22 cellular contexts compared by ENCODE assay signal in genomic region chr3:171007316-171007715, GRCh38. TPM values are rescaled to one million over a fixed set of nuclear protein-coding genes. Genes with fewer than 3 reads are reported as not detected.
DNase-seq lines count a peak whose midpoint lies in the region; ATAC-seq and TF ChIP-seq lines count a peak whose summit lies in the region.
"Had no signal": no experiment of that assay in that cellular context is flagged by ENCODE, and none has a peak within 500 bp of the region (broad histone marks: within the 10 kb centered on the region; RNA-seq: fewer than 3 reads in every experiment).

No MANE protein-coding gene starts in this region.

- H3K36me3 ChIP-seq in GM23338 (ENCODE audit: insufficient read depth) (no peaks in the 10 kb centered on the region), PC-9 (ENCODE audit: low read depth) (no peaks in the 10 kb centered on the region)
- H3K36me3 ChIP-seq: HAP-1 had no signal

- H3K9me3 ChIP-seq in PC-9 (ENCODE audit: insufficient read depth, low read depth): no peaks in the 10 kb centered on the region; the same call in 1 of the 2 replicates
- H3K9me3 ChIP-seq: HAP-1 had no signal

- H3K9me3 Mint-ChIP-seq in activated naive CD8-positive, alpha-beta T cell treated with anti-CD3 and anti-CD28 coated beads for 36 hours: no peaks in the 10 kb centered on the region
- H3K9me3 Mint-ChIP-seq in activated naive CD8-positive, alpha-beta T cell treated with anti-CD3 and anti-CD28 coated beads, Interleukin-2, amount 50 U/mL, for 24 hours: no peaks in the 10 kb centered on the region
- H3K9me3 Mint-ChIP-seq in GM23338: no peaks in the 10 kb centered on the region

- intact Hi-C loops in PC-9 (cut with micrococcal nuclease; ENCODE audit: unreplicated experiment): no loop called here

- CTCF ChIA-PET in PC-9 (lab: Charles Lee): no interaction called here

- H3K4me2 ChIP-seq in GM23338 (no peak overlapping the region), PC-9 (no peak overlapping the region)

- no peaks in the 10 kb centered on the region for H3K4me1 Mint-ChIP-seq in activated naive CD8-positive, alpha-beta T cell treated with anti-CD3 and anti-CD28 coated beads for 36 hours
- H3K4me1 Mint-ChIP-seq in activated naive CD8-positive, alpha-beta T cell treated with anti-CD3 and anti-CD28 coated beads, Interleukin-2, amount 50 U/mL, for 24 hours: no peaks in the 10 kb centered on the region
- H3K4me1 Mint-ChIP-seq in GM23338: no peaks in the 10 kb centered on the region
- H3K4me1 Mint-ChIP-seq: CD4-positive, alpha-beta memory T cell had no signal

- no TSS peak for BruUV-seq in PC-9 (replicated peaks; lab: Mats Ljungman, UMichigan)

- H3K27ac Mint-ChIP-seq in activated naive CD8-positive, alpha-beta T cell treated with anti-CD3 and anti-CD28 coated beads for 36 hours: peak overlapping the region; percentile 62
- H3K27ac Mint-ChIP-seq in activated naive CD8-positive, alpha-beta T cell treated with anti-CD3 and anti-CD28 coated beads, Interleukin-2, amount 50 U/mL, for 24 hours: no peak overlapping the region
- peak overlapping the region; percentile 49; the same call in 1 of the 2 replicates for H3K27ac Mint-ChIP-seq in GM23338
- H3K27ac Mint-ChIP-seq: CD4-positive, alpha-beta memory T cell had no signal

- H3K4me3 Mint-ChIP-seq in activated naive CD8-positive, alpha-beta T cell treated with anti-CD3 and anti-CD28 coated beads for 36 hours: no peak overlapping the region
- H3K4me3 Mint-ChIP-seq in activated naive CD8-positive, alpha-beta T cell treated with anti-CD3 and anti-CD28 coated beads, Interleukin-2, amount 50 U/mL, for 24 hours: no peak overlapping the region
- H3K4me3 Mint-ChIP-seq in GM23338: no peak overlapping the region
- H3K4me3 Mint-ChIP-seq: CD4-positive, alpha-beta memory T cell had no signal

- no peak overlapping the region for H3K4me3 ChIP-seq in GM23338
- H3K4me3 ChIP-seq in PC-9: no peak overlapping the region
- H3K4me3 ChIP-seq: GM23248, HAP-1 had no signal

- H3K27me3 Mint-ChIP-seq in activated naive CD8-positive, alpha-beta T cell treated with anti-CD3 and anti-CD28 coated beads for 36 hours: peaks cover 12% of the 10 kb centered on the region
- H3K27me3 Mint-ChIP-seq in activated naive CD8-positive, alpha-beta T cell treated with anti-CD3 and anti-CD28 coated beads, Interleukin-2, amount 50 U/mL, for 24 hours: peaks cover 2% of the 10 kb centered on the region
- peaks cover 3% of the 10 kb centered on the region for H3K27me3 Mint-ChIP-seq in GM23338 (ENCODE audit: insufficient read depth, low read depth, poor library complexity)

- H3K27me3 ChIP-seq in GM23338 (ENCODE audit: insufficient read depth) (no peaks in the 10 kb centered on the region), PC-9 (ENCODE audit: insufficient read depth, low read depth) (no peaks in the 10 kb centered on the region)

- no peak for DNase-seq in activated naive CD8-positive, alpha-beta T cell treated with anti-CD3 and anti-CD28 coated beads for 36 hours
- no peak for DNase-seq in activated naive CD8-positive, alpha-beta T cell treated with anti-CD3 and anti-CD28 coated beads, Interleukin-2, amount 50 U/mL, for 24 hours
- no peak for DNase-seq in GM23338 (ENCODE audit: low spot score)
- no peak for DNase-seq in PC-9
- DNase-seq in LoVo (ENCODE audit: low spot score): no peak
- DNase-seq in dedifferentiated amniotic fluid mesenchymal stem cell (ENCODE audit: extremely low spot score): no peak
- DNase-seq: 8988T; C1 segment of cervical spinal cord; Calu3; CD4-positive, alpha-beta memory T cell; COR-L47; DMS53; DMS79 treated with DMSO at 0.1 percent for 48 hours; GF-D8; GM23248 had no signal

- H2AFZ ChIP-seq in GM23338 (no peak overlapping the region), PC-9 (0 out of 2 replicates have a peak overlapping the region, but pooled peaks have one; percentile 13)
- H2AFZ ChIP-seq: GM23248 had no signal

- ATAC-seq in activated naive CD8-positive, alpha-beta T cell treated with anti-CD3 and anti-CD28 coated beads, Interleukin-2, amount 50 U/mL, for 24 hours: no peak
- no peak for ATAC-seq in GM23338
- ATAC-seq in HG03342 (IDR thresholded peaks at IDR 0.05; ENCODE audit: unreplicated experiment): no peak

- H4K20me1 ChIP-seq in GM23338 (replicated peaks; ENCODE audit: insufficient read depth): no peaks in the 10 kb centered on the region
- H4K20me1 ChIP-seq in PC-9 (ENCODE audit: insufficient read depth): no peaks in the 10 kb centered on the region

- TF ChIP-seq CTCF in GM23338 (conservative IDR thresholded peaks at IDR 0.05; ENCODE audit: low read depth in 2 of 2) (no peak), PC-9 (conservative IDR thresholded peaks at IDR 0.05) (no peak)

- H3K9me2 ChIP-seq in GM23338 (ENCODE audit: insufficient read depth) (no peaks in the 10 kb centered on the region), PC-9 (ENCODE audit: insufficient read depth) (no peaks in the 10 kb centered on the region)

- no peaks in the 10 kb centered on the region for H3F3A ChIP-seq in GM23338 (replicated peaks; ENCODE audit: low read depth)
- H3F3A ChIP-seq in PC-9 (ENCODE audit: insufficient read depth, low read depth): peaks cover 1% of the 10 kb centered on the region; the same call in 1 of the 2 replicates

- no peaks in the 10 kb centered on the region for H3K36me3 Mint-ChIP-seq in activated naive CD8-positive, alpha-beta T cell treated with anti-CD3 and anti-CD28 coated beads for 36 hours
- H3K36me3 Mint-ChIP-seq in activated naive CD8-positive, alpha-beta T cell treated with anti-CD3 and anti-CD28 coated beads, Interleukin-2, amount 50 U/mL, for 24 hours (ENCODE audit: low read depth): no peaks in the 10 kb centered on the region
- no peaks in the 10 kb centered on the region for H3K36me3 Mint-ChIP-seq in GM23338 (ENCODE audit: low read depth)
- H3K36me3 Mint-ChIP-seq: CD4-positive, alpha-beta memory T cell had no signal

- no peak overlapping the region for H3K27ac ChIP-seq in GM23338 (ENCODE audit: low read depth)
- H3K27ac ChIP-seq in PC-9: no peak overlapping the region
- H3K27ac ChIP-seq: GM23248 had no signal

- POLR2A ChIA-PET in PC-9 (lab: Charles Lee; ENCODE audit: unreplicated experiment): no interaction called here

- no peaks in the 10 kb centered on the region for H3K79me2 ChIP-seq in GM23338 (replicated peaks; ENCODE audit: insufficient read depth)
- no peaks in the 10 kb centered on the region for H3K79me2 ChIP-seq in PC-9 (ENCODE audit: low read depth)

- no peaks in the 10 kb centered on the region for H3K4me1 ChIP-seq in GM23338 (ENCODE audit: insufficient read depth)
- H3K4me1 ChIP-seq in PC-9 (replicated peaks; ENCODE audit: insufficient read depth): peaks cover 7% of the 10 kb centered on the region

TF ChIP-seq in GM23338, 12 proteins besides CTCF, POLR2A, EP300 and RAD21:
- no peak for TF ChIP-seq ZNF114 (CRISPR knock-in tag; IDR thresholded peaks at IDR 0.05)
- no peak for TF ChIP-seq POLR2AphosphoS5 (IDR thresholded peaks at IDR 0.05; ENCODE audit: low read depth)
- TF ChIP-seq ETS1 (IDR thresholded peaks at IDR 0.05): no peak
- TF ChIP-seq NANOG (IDR thresholded peaks at IDR 0.05; ENCODE audit: borderline replicate concordance): no peak
- TF ChIP-seq EZH2 (IDR thresholded peaks at IDR 0.05; ENCODE audit: low read depth, unreplicated experiment): no peak
- TF ChIP-seq EZH2phosphoT487 (IDR thresholded peaks at IDR 0.05; ENCODE audit: unreplicated experiment): no peak
- no peak for TF ChIP-seq CREB1 (CRISPR knock-in tag; IDR thresholded peaks at IDR 0.05; ENCODE audit: low read depth)
- TF ChIP-seq ZNF331 (CRISPR knock-in tag; IDR thresholded peaks at IDR 0.05; ENCODE audit: low read depth): no peak
- no peak for TF ChIP-seq JUNB (IDR thresholded peaks at IDR 0.05; ENCODE audit: unreplicated experiment)
- TF ChIP-seq STAT1 (IDR thresholded peaks at IDR 0.05; ENCODE audit: unreplicated experiment): no peak
- TF ChIP-seq, protein P1, sequence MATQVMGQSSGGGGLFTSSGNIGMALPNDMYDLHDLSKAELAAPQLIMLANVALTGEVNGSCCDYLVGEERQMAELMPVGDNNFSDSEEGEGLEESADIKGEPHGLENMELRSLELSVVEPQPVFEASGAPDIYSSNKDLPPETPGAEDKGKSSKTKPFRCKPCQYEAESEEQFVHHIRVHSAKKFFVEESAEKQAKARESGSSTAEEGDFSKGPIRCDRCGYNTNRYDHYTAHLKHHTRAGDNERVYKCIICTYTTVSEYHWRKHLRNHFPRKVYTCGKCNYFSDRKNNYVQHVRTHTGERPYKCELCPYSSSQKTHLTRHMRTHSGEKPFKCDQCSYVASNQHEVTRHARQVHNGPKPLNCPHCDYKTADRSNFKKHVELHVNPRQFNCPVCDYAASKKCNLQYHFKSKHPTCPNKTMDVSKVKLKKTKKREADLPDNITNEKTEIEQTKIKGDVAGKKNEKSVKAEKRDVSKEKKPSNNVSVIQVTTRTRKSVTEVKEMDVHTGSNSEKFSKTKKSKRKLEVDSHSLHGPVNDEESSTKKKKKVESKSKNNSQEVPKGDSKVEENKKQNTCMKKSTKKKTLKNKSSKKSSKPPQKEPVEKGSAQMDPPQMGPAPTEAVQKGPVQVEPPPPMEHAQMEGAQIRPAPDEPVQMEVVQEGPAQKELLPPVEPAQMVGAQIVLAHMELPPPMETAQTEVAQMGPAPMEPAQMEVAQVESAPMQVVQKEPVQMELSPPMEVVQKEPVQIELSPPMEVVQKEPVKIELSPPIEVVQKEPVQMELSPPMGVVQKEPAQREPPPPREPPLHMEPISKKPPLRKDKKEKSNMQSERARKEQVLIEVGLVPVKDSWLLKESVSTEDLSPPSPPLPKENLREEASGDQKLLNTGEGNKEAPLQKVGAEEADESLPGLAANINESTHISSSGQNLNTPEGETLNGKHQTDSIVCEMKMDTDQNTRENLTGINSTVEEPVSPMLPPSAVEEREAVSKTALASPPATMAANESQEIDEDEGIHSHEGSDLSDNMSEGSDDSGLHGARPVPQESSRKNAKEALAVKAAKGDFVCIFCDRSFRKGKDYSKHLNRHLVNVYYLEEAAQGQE (IDR thresholded peaks at IDR 0.05; ENCODE audit: unreplicated experiment): no peak

RNA-seq across cellular contexts. Expression of gene SLC2A2, which starts 19.2 kb away (rescaled TPM):
- total RNA-seq in activated naive CD8-positive, alpha-beta T cell treated with anti-CD3 and anti-CD28 coated beads for 36 hours: not detected
- total RNA-seq in GM23338 (2014; rRNA removed; shearing (Covaris generic)): not detected in 2 replicates
- polyA plus RNA-seq in GM23338 (2016; fragmentation: Nextera tagmentation; extraction: Ambion mirVana): not detected in 2 replicates
- total RNA-seq in PC-9 (2021): not detected in 2 replicates
- total RNA-seq: A673; CD4-positive, alpha-beta memory T cell; Daoy; G401; GM23248; H4 had no signal
- polyA plus RNA-seq: BJ; CD4-positive, alpha-beta memory T cell; GM23248 had no signal
